In the genomic region with DNA sequence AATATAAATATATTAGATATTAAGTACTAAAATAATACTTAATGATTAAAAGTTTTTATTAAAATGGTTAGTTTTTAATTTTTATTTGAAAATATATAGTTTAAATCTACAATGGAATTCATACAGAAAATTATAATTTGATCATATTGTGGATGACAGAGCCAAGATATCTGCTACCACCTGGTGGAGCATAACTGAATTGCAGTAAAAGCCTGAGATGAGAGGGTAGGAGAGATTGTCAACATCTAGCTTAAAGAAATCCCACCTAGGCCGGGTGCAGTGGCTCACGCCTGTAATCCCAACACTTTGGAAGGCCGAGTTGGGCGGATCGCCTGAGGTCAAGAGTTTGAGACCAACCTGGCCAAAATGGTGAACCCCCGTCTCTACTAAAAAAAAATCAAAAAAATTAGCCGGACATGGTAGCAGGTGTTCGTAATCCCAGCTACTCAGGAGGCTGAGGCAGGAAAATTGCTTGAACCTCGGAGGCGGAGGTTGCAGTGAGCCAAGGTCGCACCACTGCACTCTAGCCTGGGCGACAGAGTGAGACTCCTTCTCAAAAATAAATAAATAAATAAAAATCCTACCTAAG, we compare ENCODE assay signal across 9 cellular contexts. TPM values are rescaled to one million over a fixed set of nuclear protein-coding genes. Genes with fewer than 3 reads are reported as not detected.
DNase-seq lines count a peak whose midpoint lies in the region; ATAC-seq, FAIRE-seq and TF ChIP-seq lines count a peak whose summit lies in the region.
"Had no signal": no experiment of that assay in that cellular context is flagged by ENCODE, and none has a peak within 500 bp of the region (broad histone marks: within the 10 kb centered on the region; RNA-seq: fewer than 3 reads in every experiment).

No MANE protein-coding gene starts in this region.

- TF ChIP-seq CTCF in natural killer cell (IDR thresholded peaks at IDR 0.05) (peak; percentile 63), neural progenitor cell (IDR thresholded peaks at IDR 0.05) (peak; percentile 65), ascending aorta (IDR thresholded peaks at IDR 0.05) (peak in 1 of 3 experiments; percentile 16), tibial artery (IDR thresholded peaks at IDR 0.05) (no peak)

- H3K27ac Mint-ChIP-seq in natural killer cell (no peak overlapping the region), neural progenitor cell (no peak overlapping the region)
- H3K27ac Mint-ChIP-seq in natural killer cell treated with Interleukin-12 subunit alpha and Interleukin-12 subunit beta and Interleukin-15 and Interleukin-18, amount 100 ng/mL, for 72 hours: no peak overlapping the region

- intact Hi-C loops in natural killer cell (cut with micrococcal nuclease) (loop anchor here (10.0 kb wide), 1 partner anchor 195 kb away; no protein-coding TSS in a partner anchor), ascending aorta (cut with DNase I) (no loop called here), tibial artery (cut with DNase I; ENCODE audit: low total_unique reads) (no loop called here)

- H3K4me3 Mint-ChIP-seq in natural killer cell (no peak overlapping the region), neural progenitor cell (no peak overlapping the region)
- no peak overlapping the region for H3K4me3 Mint-ChIP-seq in natural killer cell treated with Interleukin-12 subunit alpha and Interleukin-12 subunit beta and Interleukin-15 and Interleukin-18, amount 100 ng/mL, for 72 hours

- peak; percentile 98 for FAIRE-seq in colon (lab: Jason Lieb, UNC)

- no peaks in the 10 kb centered on the region for H4K20me1 ChIP-seq in neural progenitor cell (ENCODE audit: low read depth)

- no peak overlapping the region for H2AFZ ChIP-seq in neural progenitor cell (replicated peaks)

- no peaks in the 10 kb centered on the region for H3K79me2 ChIP-seq in neural progenitor cell (ENCODE audit: low read depth)

- H3K27ac ChIP-seq in neural progenitor cell: no peak overlapping the region
- H3K27ac ChIP-seq in ascending aorta: no peak overlapping the region
- no peak overlapping the region for H3K27ac ChIP-seq in tibial artery
- H3K27ac ChIP-seq: epithelial cell of prostate had no signal

- H3K27me3 Mint-ChIP-seq in natural killer cell (ENCODE audit: low read depth in 2 of 2) (peaks cover 0 to 5% of the 10 kb centered on the region in 2 donors), neural progenitor cell (ENCODE audit: insufficient read depth, low read depth) (no peaks in the 10 kb centered on the region)
- H3K27me3 Mint-ChIP-seq in natural killer cell treated with Interleukin-12 subunit alpha and Interleukin-12 subunit beta and Interleukin-15 and Interleukin-18, amount 100 ng/mL, for 72 hours: no peaks in the 10 kb centered on the region

- no peak overlapping the region for H3K4me2 ChIP-seq in neural progenitor cell

- H3K36me3 ChIP-seq in neural progenitor cell (no peaks in the 10 kb centered on the region), ascending aorta (no peaks in the 10 kb centered on the region), tibial artery (no peaks in the 10 kb centered on the region)

- H3K9me3 ChIP-seq in neural progenitor cell (ENCODE audit: low read depth): no peaks in the 10 kb centered on the region
- H3K9me3 ChIP-seq in ascending aorta: no peaks in the 10 kb centered on the region
- no peaks in the 10 kb centered on the region for H3K9me3 ChIP-seq in tibial artery

- H3K27me3 ChIP-seq in neural progenitor cell (no peaks in the 10 kb centered on the region), ascending aorta (no peaks in the 10 kb centered on the region), tibial artery (no peaks in the 10 kb centered on the region)

- no peak for DNase-seq in natural killer cell
- DNase-seq in natural killer cell treated with Interleukin-12 subunit alpha and Interleukin-12 subunit beta and Interleukin-15 and Interleukin-18, amount 100 ng/mL, for 72 hours (ENCODE audit: low spot score): no peak
- DNase-seq in OCI-M1 (lab: John Stamatoyannopoulos, UW): peak; percentile 74
- DNase-seq in neural progenitor cell (ENCODE audit: low spot score): peak; percentile 38
- DNase-seq in ascending aorta (ENCODE audit: low spot score in 2 of 2): no peak
- no peak for DNase-seq in tibial artery

- H3K4me1 Mint-ChIP-seq in natural killer cell: no peaks in the 10 kb centered on the region
- peaks cover 3 to 14% of the 10 kb centered on the region in 2 donors for H3K4me1 Mint-ChIP-seq in natural killer cell treated with Interleukin-12 subunit alpha and Interleukin-12 subunit beta and Interleukin-15 and Interleukin-18, amount 100 ng/mL, for 72 hours (ENCODE audit: low read depth in 2 of 2)
- H3K4me1 Mint-ChIP-seq in neural progenitor cell: no peaks in the 10 kb centered on the region

- ATAC-seq in natural killer cell: peak in 1 of 3 donors; percentile 49
- no peak for ATAC-seq in natural killer cell treated with Interleukin-12 subunit alpha and Interleukin-12 subunit beta and Interleukin-15 and Interleukin-18, amount 100 ng/mL, for 72 hours
- ATAC-seq in HG03159 (IDR thresholded peaks at IDR 0.05; ENCODE audit: unreplicated experiment): no peak

- H3F3A ChIP-seq in neural progenitor cell (ENCODE audit: low read depth): no peaks in the 10 kb centered on the region

- no peaks in the 10 kb centered on the region for H3K9me3 Mint-ChIP-seq in natural killer cell
- H3K9me3 Mint-ChIP-seq in natural killer cell treated with Interleukin-12 subunit alpha and Interleukin-12 subunit beta and Interleukin-15 and Interleukin-18, amount 100 ng/mL, for 72 hours: no peaks in the 10 kb centered on the region
- H3K9me3 Mint-ChIP-seq in neural progenitor cell: peaks cover 10% of the 10 kb centered on the region

- no peak overlapping the region for H3K9ac ChIP-seq in neural progenitor cell

- H3K36me3 Mint-ChIP-seq in natural killer cell: no peaks in the 10 kb centered on the region
- no peaks in the 10 kb centered on the region for H3K36me3 Mint-ChIP-seq in natural killer cell treated with Interleukin-12 subunit alpha and Interleukin-12 subunit beta and Interleukin-15 and Interleukin-18, amount 100 ng/mL, for 72 hours
- H3K36me3 Mint-ChIP-seq in neural progenitor cell: no peaks in the 10 kb centered on the region

- H3K4me3 ChIP-seq in neural progenitor cell (no peak overlapping the region), ascending aorta (no peak overlapping the region), tibial artery (no peak overlapping the region)

- H3K4me1 ChIP-seq in neural progenitor cell (no peaks in the 10 kb centered on the region), ascending aorta (no peaks in the 10 kb centered on the region), tibial artery (no peaks in the 10 kb centered on the region)

RNA-seq across cellular contexts. Expression of gene CSTA, which starts 25.1 kb away (rescaled TPM):
- total RNA-seq in natural killer cell: 1 to 10 TPM; 3.1 to 7.8 (median 4.0) TPM
- total RNA-seq in natural killer cell treated with Interleukin-12 subunit alpha and Interleukin-12 subunit beta and Interleukin-15 and Interleukin-18, amount 100 ng/mL, for 72 hours: not detected
- not detected in 2 replicates for total RNA-seq in neural progenitor cell (ENCODE audit: low replicate concordance)
- not detected for total RNA-seq in ascending aorta

Comparison
In these comparisons a context has a peak if more than half of its experiments do, and no peak if none do; other contexts are left out.
1. DNase-seq: peak in OCI-M1 (single experiment) and neural progenitor cell (single experiment); none in natural killer cell (single experiment), natural killer cell treated with Interleukin-12 subunit alpha and Interleukin-12 subunit beta and Interleukin-15 and Interleukin-18, amount 100 ng/mL, for 72 hours (single experiment), ascending aorta (0 of 2) and tibial artery (0 of 2).
2. CTCF ChIP-seq: peak in natural killer cell (single experiment) and neural progenitor cell (single experiment); none in tibial artery (0 of 2).